ENCODE assay signal across 10 cellular contexts in genomic region chr12:102483466-102483865, GRCh38. TPM values are rescaled to one million over a fixed set of nuclear protein-coding genes. Genes with fewer than 3 reads are reported as not detected.
DNase-seq lines count a peak whose midpoint lies in the region; ATAC-seq, FAIRE-seq and TF ChIP-seq lines count a peak whose summit lies in the region.
"Had no signal": no experiment of that assay in that cellular context is flagged by ENCODE, and none has a peak within 500 bp of the region (broad histone marks: within the 10 kb centered on the region; RNA-seq: fewer than 3 reads in every experiment).

No MANE protein-coding gene starts in this region.

- H3K27ac Mint-ChIP-seq in activated CD4-positive, alpha-beta T cell treated with anti-CD3 and anti-CD28 coated beads, Interleukin-2, amount 10 ng/mL, durations not matched to agents 24 days and 14 days = peak overlapping the region; percentile 89

- DNase-seq in activated CD4-positive, alpha-beta T cell treated with anti-CD3 and anti-CD28 coated beads, Interleukin-2, amount 10 ng/mL, durations not matched to agents 24 days and 14 days = peak; percentile 61
- DNase-seq in activated CD4-positive, alpha-beta T cell treated with anti-CD3 and anti-CD28 coated beads, Interleukin-2, amount 50 U/mL, for 4 hours = no peak
- DNase-seq in psoas muscle (no peak), SHP77 (lab: John Stamatoyannopoulos, UW) (no peak), pancreas (no peak), DMS79 (lab: John Stamatoyannopoulos, UW) (no peak)

- H3K9me3 Mint-ChIP-seq in activated CD4-positive, alpha-beta T cell treated with anti-CD3 and anti-CD28 coated beads, Interleukin-2, amount 10 ng/mL, durations not matched to agents 24 days and 14 days = peaks cover 3% of the 10 kb centered on the region

- peak; percentile 59 for ATAC-seq in GM21723 (IDR thresholded peaks at IDR 0.05; ENCODE audit: unreplicated experiment)
- ATAC-seq in HG03469 (IDR thresholded peaks at IDR 0.05; ENCODE audit: unreplicated experiment) = peak; percentile 45
- no peak for ATAC-seq in psoas muscle
- ATAC-seq in pancreas = no peak

- H3K36me3 ChIP-seq in psoas muscle (ENCODE audit: insufficient read depth in 1 of 2, low read depth in 1 of 2) (no peaks in the 10 kb centered on the region), pancreas (no peaks in the 10 kb centered on the region)

- H3K36me3 Mint-ChIP-seq in activated CD4-positive, alpha-beta T cell treated with anti-CD3 and anti-CD28 coated beads, Interleukin-2, amount 10 ng/mL, durations not matched to agents 24 days and 14 days (ENCODE audit: low read depth) = no peaks in the 10 kb centered on the region

- H3K9me3 ChIP-seq in psoas muscle (no peaks in the 10 kb centered on the region), pancreas (no peaks in the 10 kb centered on the region)

- no peaks in the 10 kb centered on the region for H3K27me3 Mint-ChIP-seq in activated CD4-positive, alpha-beta T cell treated with anti-CD3 and anti-CD28 coated beads, Interleukin-2, amount 10 ng/mL, durations not matched to agents 24 days and 14 days

- H3K4me1 ChIP-seq in psoas muscle (peaks cover 11% of the 10 kb centered on the region), pancreas (no peaks in the 10 kb centered on the region)

- H3K4me3 Mint-ChIP-seq in activated CD4-positive, alpha-beta T cell treated with anti-CD3 and anti-CD28 coated beads, Interleukin-2, amount 10 ng/mL, durations not matched to agents 24 days and 14 days = peak overlapping the region; percentile 75

- H3K4me1 Mint-ChIP-seq in activated CD4-positive, alpha-beta T cell treated with anti-CD3 and anti-CD28 coated beads, Interleukin-2, amount 10 ng/mL, durations not matched to agents 24 days and 14 days = peaks cover 32% of the 10 kb centered on the region

- no peak for FAIRE-seq in pancreas (lab: Jason Lieb, UNC)
- FAIRE-seq: H54 had no signal

- intact Hi-C loops in activated CD4-positive, alpha-beta T cell treated with anti-CD3 and anti-CD28 coated beads, Interleukin-2, amount 10 ng/mL, durations not matched to agents 24 days and 14 days (cut with micrococcal nuclease) = loop anchor here (5.0 to 10.0 kb wide), 4 partner anchors 41 to 689 kb away; partner anchors contain the start of gene DRAM1
- intact Hi-C loops in psoas muscle (cut with DNase I) = loop anchor here (5.0 to 10.0 kb wide), 6 partner anchors 116 to 546 kb away; no protein-coding TSS in a partner anchor
- intact Hi-C loops in pancreas (cut with DNase I) = loop anchor here in 1 of 3 donors (10.0 kb wide), 1 partner anchor 319 kb away; no protein-coding TSS in a partner anchor

- H3K4me3 ChIP-seq in psoas muscle = no peak overlapping the region
- no peak overlapping the region for H3K4me3 ChIP-seq in pancreas

- H3K27me3 ChIP-seq in psoas muscle (ENCODE audit: insufficient read depth in 3 of 3, low read length in 2 of 3) = no peaks in the 10 kb centered on the region
- H3K27me3 ChIP-seq in pancreas = no peaks in the 10 kb centered on the region

- WGBS in psoas muscle, 3 donors = 95 to 100% (median 96%) methylated on average over 2 of the region's 2 CpGs
- 94 to 95% methylated on average over 2 of the region's 2 CpGs for WGBS in pancreas, 2 donors

- no peak for TF ChIP-seq CTCF in psoas muscle (IDR thresholded peaks at IDR 0.05)
- no peak for TF ChIP-seq CTCF in pancreas (IDR thresholded peaks at IDR 0.05)

- H3K27ac ChIP-seq in psoas muscle (peak overlapping the region; percentile 41), pancreas (no peak overlapping the region)

RNA-seq across cellular contexts. Expression of gene IGF1, which starts 3.1 kb away (rescaled TPM):
- 1.1 and 1.8 TPM in 2 replicates for total RNA-seq in activated CD4-positive, alpha-beta T cell treated with anti-CD3 and anti-CD28 coated beads, Interleukin-2, amount 10 ng/mL, durations not matched to agents 24 days and 14 days
- total RNA-seq in psoas muscle (10 to 100 TPM; 15.0 to 30.2 (median 22.3) TPM), pancreas (10 to 100 TPM in 3 of 6 donors, 1 to 10 TPM in 3; 1.5 to 23.8 (median 8.5) TPM)
- polyA plus RNA-seq in psoas muscle (10 to 100 TPM in 2 of 3 donors, 1 to 10 TPM in 1; 5.3 to 18.7 (median 10.4) TPM), pancreas (1 to 10 TPM; 2.4 to 6.8 TPM)
- total RNA-seq: mononuclear cell had no signal

Comparison
In these comparisons a context has a peak if more than half of its experiments do, and no peak if none do; other contexts are left out.
1. ATAC-seq: peak in GM21723 (single experiment) and HG03469 (single experiment); none in psoas muscle (0 of 4) and pancreas (0 of 4).